24 cellular contexts compared by ENCODE assay signal in genomic region chr2:205797866-205798265, GRCh38.
"Had no signal": no experiment of that assay in that cellular context is flagged by ENCODE, and none has a peak within 500 bp of the region (broad histone marks: within the 10 kb centered on the region; RNA-seq: fewer than 3 reads in every experiment).

No MANE protein-coding gene starts in this region.

- H3K27ac Mint-ChIP-seq: dendritic cell treated with granulocyte-macrophage colony-stimulating factor and Interleukin-4, amounts not matched to agents 40 ng/mL and 50 ng/mL, for 4 days; endodermal cell; mesothelial cell of epicardium; naive thymus-derived CD4-positive, alpha-beta T cell; nephron progenitor cell; stimulated activated naive CD8-positive, alpha-beta T cell treated with anti-CD3 and anti-CD28 coated beads, Interleukin-15, Interleukin-2, amounts not matched to agents 100 ng/mL and 50 ng/mL, for 24 hours; type B pancreatic cell had no signal

- H3K4me3 Mint-ChIP-seq: central memory CD8-positive, alpha-beta T cell; dendritic cell treated with granulocyte-macrophage colony-stimulating factor and Interleukin-4, amounts not matched to agents 40 ng/mL and 50 ng/mL, for 4 days; endodermal cell; mesothelial cell of epicardium; naive thymus-derived CD4-positive, alpha-beta T cell; nephron progenitor cell; stimulated activated naive B cell treated with anti-CD40 and anti-IgM and Interleukin-4, amounts not matched to agents 10 μg/mL and 1 μg/mL and 100 μg/mL, for 72 hours; stimulated activated naive CD8-positive, alpha-beta T cell treated with anti-CD3 and anti-CD28 coated beads, Interleukin-15, Interleukin-2, amounts not matched to agents 100 ng/mL and 50 ng/mL, for 24 hours; type B pancreatic cell had no signal

- H3K36me3 ChIP-seq: colonic mucosa, prostate gland, thyroid gland had no signal

- H3K27me3 ChIP-seq: colonic mucosa, heart left ventricle, left lung, thyroid gland had no signal

- H3K4me3 ChIP-seq: colonic mucosa, heart left ventricle, left lung, mucosa of descending colon, prostate gland, skin epidermis, thyroid gland had no signal

- H3K27me3 Mint-ChIP-seq: stimulated activated naive CD8-positive, alpha-beta T cell treated with anti-CD3 and anti-CD28 coated beads, Interleukin-15, Interleukin-2, amounts not matched to agents 100 ng/mL and 50 ng/mL, for 24 hours had no signal

- H3K4me1 ChIP-seq: colonic mucosa, thyroid gland had no signal

- H3K4me1 Mint-ChIP-seq: central memory CD8-positive, alpha-beta T cell; naive thymus-derived CD4-positive, alpha-beta T cell had no signal

- H3K27ac ChIP-seq: colonic mucosa, left lung, prostate gland, skin epidermis, thyroid gland had no signal

- DNase-seq: colonic mucosa; effector CD8-positive, alpha-beta T cell; endodermal cell; heart left ventricle; hippocampal formation; left cardiac atrium; left lung; mesenchymal stem cell; mucosa of descending colon; naive thymus-derived CD4-positive, alpha-beta T cell; nephron progenitor cell; nucleus accumbens; right cardiac atrium; stimulated activated CD4-positive, alpha-beta T cell treated with anti-CD3 and anti-CD28 coated beads, Interleukin-15, amount 100 ng/mL, for 24 hours; stimulated activated CD4-positive, alpha-beta T cell treated with anti-CD3 and anti-CD28 coated beads, Interleukin-2, amount 100 ng/mL, for 48 hours; stimulated activated naive B cell treated with anti-CD40 and anti-IgM and Interleukin-4, amounts not matched to agents 10 μg/mL and 1 μg/mL and 100 μg/mL, for 72 hours; thyroid gland had no signal

- H3K9me3 Mint-ChIP-seq: central memory CD8-positive, alpha-beta T cell; stimulated activated naive CD8-positive, alpha-beta T cell treated with anti-CD3 and anti-CD28 coated beads, Interleukin-15, Interleukin-2, amounts not matched to agents 100 ng/mL and 50 ng/mL, for 24 hours had no signal

- H3K9me3 ChIP-seq: colonic mucosa, prostate gland, thyroid gland had no signal
